ENCODE assay signal across 23 cellular contexts in the genomic region with DNA sequence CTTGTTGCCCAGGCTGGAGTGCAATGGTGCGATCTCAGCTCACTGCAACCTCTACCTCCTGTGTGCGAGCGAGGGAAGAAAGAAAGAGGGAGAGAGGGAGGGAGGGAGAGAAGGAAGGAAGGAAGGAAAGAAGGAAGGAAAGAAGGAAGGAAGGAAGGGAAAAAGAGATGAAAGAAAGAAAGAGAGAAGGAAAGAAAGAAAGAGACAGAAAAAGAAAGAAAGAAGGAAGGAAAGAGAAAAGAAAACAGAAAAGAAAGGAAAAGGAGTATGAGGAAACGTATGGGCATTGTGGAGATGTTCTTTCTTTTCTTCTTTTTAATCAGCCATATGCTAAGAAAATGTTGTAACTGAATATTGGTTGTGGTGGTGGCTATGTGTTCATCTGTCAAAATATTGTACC. TPM values are rescaled to one million over a fixed set of nuclear protein-coding genes. Genes with fewer than 3 reads are reported as not detected.
DNase-seq lines count a peak whose midpoint lies in the region; ATAC-seq, FAIRE-seq and TF ChIP-seq lines count a peak whose summit lies in the region.
"Had no signal": no experiment of that assay in that cellular context is flagged by ENCODE, and none has a peak within 500 bp of the region (broad histone marks: within the 10 kb centered on the region; RNA-seq: fewer than 3 reads in every experiment).

No MANE protein-coding gene starts in this region.

- H3K79me2 ChIP-seq in HepG2 (ENCODE audit: insufficient read depth, low read length) (no peaks in the 10 kb centered on the region), mammary epithelial cell (ENCODE audit: insufficient read depth, low read length) (peaks cover 2% of the 10 kb centered on the region)

- dilution Hi-C loops in mammary epithelial cell (cut with HindIII; ENCODE audit: low sequenced_read_pairs) = loop anchor here (5.0 kb wide), 2 partner anchors 54 to 96 kb away; no protein-coding TSS in a partner anchor

- BruUV-seq in HepG2 (replicated peaks; lab: Mats Ljungman, UMichigan) = no TSS peak
- BruUV-seq in mammary epithelial cell (replicated peaks; lab: Mats Ljungman, UMichigan) = no TSS peak

- 80% methylated on average over 4 of the region's 4 CpGs for WGBS in HepG2 (ENCODE audit: low lambda C conversion rate)
- WGBS in right lobe of liver (ENCODE audit: insufficient coverage, low coverage, low lambda C conversion rate, missing lambda C conversion rate) = 78% methylated on average over 4 of the region's 4 CpGs
- WGBS in transverse colon (ENCODE audit: low coverage in 1 of 2), 2 donors = 51 to 53% methylated on average over 1 to 4 of the region's 4 CpGs
- 95% methylated on average over 4 of the region's 4 CpGs for WGBS in mammary epithelial cell (ENCODE audit: low coverage, missing lambda C conversion rate)
- 79 to 86% methylated on average over 3 to 4 of the region's 4 CpGs for WGBS in endodermal cell (ENCODE audit: insufficient coverage in 1 of 2, insufficient read length in 1 of 2), 2 experiments

- in situ Hi-C loops in HepG2 (cut with HindIII; ENCODE audit: extremely low pct_ligation_motif_present, low pct_unique_long_range_greater_than_20kb) = no loop called here
- in situ Hi-C loops in transverse colon (cut with MboI; ENCODE audit: low pct_ligation_motif_present in 1 of 4, low pct_unique_long_range_greater_than_20kb in 1 of 4, low sequenced_read_pairs in 3 of 4) = no loop called here
- in situ Hi-C loops in mammary epithelial cell (cut with MboI; ENCODE audit: low sequenced_read_pairs in 2 of 2) = no loop called here

- no peaks in the 10 kb centered on the region for H3K9me3 ChIP-seq in HepG2 (ENCODE audit: low read length)
- H3K9me3 ChIP-seq in right lobe of liver = no peaks in the 10 kb centered on the region
- H3K9me3 ChIP-seq in transverse colon = no peaks in the 10 kb centered on the region
- no peaks in the 10 kb centered on the region for H3K9me3 ChIP-seq in mammary epithelial cell (replicated peaks; ENCODE audit: insufficient read depth, low read length)
- no peaks in the 10 kb centered on the region for H3K9me3 ChIP-seq in endodermal cell (ENCODE audit: control insufficient read depth, low read length)
- H3K9me3 ChIP-seq: A549 had no signal

- POLR2A ChIA-PET in HepG2 (lab: Yijun Ruan, JAX) (interaction anchor here (2.2 kb wide), 1 partner anchor 16 kb away, joined by 16 read pairs; a partner anchor contains a TSS), WTC11 (lab: Charles Lee) (interaction anchor here (1.9 kb wide), 1 partner anchor 16 kb away, joined by 9 read pairs; a partner anchor contains a TSS)

- no peak overlapping the region for H3K4me2 ChIP-seq in HepG2 (ENCODE audit: low read depth, low read length)
- no peak overlapping the region for H3K4me2 ChIP-seq in mammary epithelial cell (ENCODE audit: insufficient read depth, low read depth, low read length)
- H3K4me2 ChIP-seq: A549, GM23338 had no signal

- no peak for ATAC-seq in HepG2
- no peak for ATAC-seq in right lobe of liver
- ATAC-seq in WTC11 = no peak
- ATAC-seq in central memory CD8-positive, alpha-beta T cell (replicated peaks; ENCODE audit: extremely low read depth, poor library complexity, severe bottlenecking) = no peak
- ATAC-seq: A549, GM23338, HCT116 had no signal

- H3K4me1 Mint-ChIP-seq in WTC11 (no peaks in the 10 kb centered on the region), endodermal cell (no peaks in the 10 kb centered on the region)
- peaks cover 15% of the 10 kb centered on the region for H3K4me1 Mint-ChIP-seq in central memory CD8-positive, alpha-beta T cell
- H3K4me1 Mint-ChIP-seq: GM23338, H9 had no signal

- TF ChIP-seq POLR2A in HepG2 (IDR thresholded peaks at IDR 0.05; ENCODE audit: insufficient read depth in 1 of 2, low read depth in 2 of 2, low read length in 2 of 2) = no peak
- TF ChIP-seq POLR2A in right lobe of liver (IDR thresholded peaks at IDR 0.05) = no peak
- TF ChIP-seq POLR2A in transverse colon (IDR thresholded peaks at IDR 0.05) = no peak

- no peak overlapping the region for H3K4me3 ChIP-seq in HepG2 (replicated peaks in 1 of 3; ENCODE audit: insufficient read depth in 1 of 3, low read depth in 2 of 3, low read length in 3 of 3)
- H3K4me3 ChIP-seq in right lobe of liver = no peak overlapping the region
- H3K4me3 ChIP-seq in transverse colon = no peak overlapping the region
- H3K4me3 ChIP-seq in mammary epithelial cell (replicated peaks in 1 of 3; ENCODE audit: insufficient read depth in 1 of 3, low read depth in 2 of 3, low read length in 3 of 3) = no peak overlapping the region
- no peak overlapping the region for H3K4me3 ChIP-seq in endodermal cell (ENCODE audit: low read length)
- H3K4me3 ChIP-seq: A549, GM23338 had no signal

- DNase-seq in HepG2 (ENCODE audit: low spot score) (no peak), right lobe of liver (no peak), WTC11 (ENCODE audit: low spot score) (no peak), transverse colon (no peak), OCI-M2 (lab: John Stamatoyannopoulos, UW; ENCODE audit: unreplicated experiment) (no peak), mammary epithelial cell (no peak), endodermal cell (no peak)
- DNase-seq in central memory CD8-positive, alpha-beta T cell (ENCODE audit: low spot score in 2 of 2) = no peak
- DNase-seq: 8988T; ACHN; AML-193; C1 segment of cervical spinal cord; Calu3; CD4-positive, alpha-beta memory T cell; COR-L47; DMS53; DND-41; H9; HFFc6 had no signal

- no peak for TF ChIP-seq RAD21 in HepG2 (CRISPR knock-in tag; IDR thresholded peaks at IDR 0.05)

- no peak overlapping the region for H3K9ac ChIP-seq in HepG2 (ENCODE audit: insufficient read depth, low read depth, low read length)
- no peak overlapping the region for H3K9ac ChIP-seq in mammary epithelial cell (ENCODE audit: insufficient read depth, low read length)
- H3K9ac ChIP-seq in endodermal cell (ENCODE audit: extremely low read depth, low read length, poor library complexity, severe bottlenecking) = no peak overlapping the region

- no peak for FAIRE-seq in HepG2 (lab: Jason Lieb, UNC)
- FAIRE-seq: A549, G401.6 had no signal

- 0 out of 2 replicates have a peak, but pooled peaks cover 6% of the 10 kb centered on the region for H4K20me1 ChIP-seq in HepG2 (ENCODE audit: insufficient read depth, low read length)
- no peaks in the 10 kb centered on the region for H4K20me1 ChIP-seq in mammary epithelial cell (ENCODE audit: insufficient read depth, low read length)

- H3K27me3 Mint-ChIP-seq in WTC11 (ENCODE audit: low read depth) = no peaks in the 10 kb centered on the region
- H3K27me3 Mint-ChIP-seq in central memory CD8-positive, alpha-beta T cell = no peaks in the 10 kb centered on the region
- no peaks in the 10 kb centered on the region for H3K27me3 Mint-ChIP-seq in endodermal cell (ENCODE audit: insufficient read depth)
- H3K27me3 Mint-ChIP-seq: CD4-positive, alpha-beta memory T cell had no signal

- no peak for TF ChIP-seq CTCF in HepG2 (CRISPR knock-in tag; IDR thresholded peaks at IDR 0.05)
- TF ChIP-seq CTCF in right lobe of liver (IDR thresholded peaks at IDR 0.05) = no peak
- TF ChIP-seq CTCF in WTC11 (IDR thresholded peaks at IDR 0.05) = no peak
- TF ChIP-seq CTCF in transverse colon (IDR thresholded peaks at IDR 0.05) = no peak
- TF ChIP-seq CTCF in mammary epithelial cell (conservative IDR thresholded peaks at IDR 0.05 in 1 of 2, IDR thresholded peaks at IDR 0.05 in 1 of 2; ENCODE audit: extremely low read depth in 1 of 2, insufficient read depth in 1 of 2, low read depth in 1 of 2, low read length in 2 of 2) = no peak
- TF ChIP-seq CTCF in endodermal cell (conservative IDR thresholded peaks at IDR 0.05) = no peak

- peaks cover 17% of the 10 kb centered on the region for H3K36me3 Mint-ChIP-seq in WTC11
- H3K36me3 Mint-ChIP-seq in central memory CD8-positive, alpha-beta T cell (ENCODE audit: insufficient read depth) = peaks cover 31% of the 10 kb centered on the region
- H3K36me3 Mint-ChIP-seq in endodermal cell (ENCODE audit: low read depth) = peaks cover 20% of the 10 kb centered on the region

- no peaks in the 10 kb centered on the region for H3K9me3 Mint-ChIP-seq in WTC11
- no peaks in the 10 kb centered on the region for H3K9me3 Mint-ChIP-seq in central memory CD8-positive, alpha-beta T cell
- no peaks in the 10 kb centered on the region for H3K9me3 Mint-ChIP-seq in endodermal cell
- H3K9me3 Mint-ChIP-seq: GM23338, H9, HFFc6 had no signal

- H3K27me3 ChIP-seq in HepG2 (ENCODE audit: control insufficient read depth in 1 of 2, insufficient read depth in 2 of 2, low read length in 2 of 2) = no peaks in the 10 kb centered on the region
- no peaks in the 10 kb centered on the region for H3K27me3 ChIP-seq in right lobe of liver
- H3K27me3 ChIP-seq in transverse colon = no peaks in the 10 kb centered on the region
- no peaks in the 10 kb centered on the region for H3K27me3 ChIP-seq in mammary epithelial cell (ENCODE audit: insufficient read depth, low read length)
- H3K27me3 ChIP-seq in endodermal cell (ENCODE audit: control insufficient read depth, insufficient read depth, low read length, poor library complexity, severe bottlenecking) = no peaks in the 10 kb centered on the region

- H3K4me3 Mint-ChIP-seq in WTC11 (no peak overlapping the region), endodermal cell (no peak overlapping the region)
- H3K4me3 Mint-ChIP-seq in central memory CD8-positive, alpha-beta T cell = no peak overlapping the region
- H3K4me3 Mint-ChIP-seq: CD4-positive, alpha-beta memory T cell; GM23338; H9; HFFc6 had no signal

- H3K27ac ChIP-seq in HepG2 (ENCODE audit: extremely low read length, insufficient read depth, low read length) = no peak overlapping the region
- H3K27ac ChIP-seq in right lobe of liver = no peak overlapping the region
- peak overlapping the region in 3 of 4 donors; percentile 19 to 40 (median 23) for H3K27ac ChIP-seq in transverse colon
- no peak overlapping the region for H3K27ac ChIP-seq in mammary epithelial cell (ENCODE audit: insufficient read depth, low read depth, low read length)
- no peak overlapping the region for H3K27ac ChIP-seq in endodermal cell (ENCODE audit: low read depth, low read length)
- H3K27ac ChIP-seq: A549 had no signal

- H2AFZ ChIP-seq in HepG2 (ENCODE audit: low read length) (no peak overlapping the region), mammary epithelial cell (ENCODE audit: low read depth, low read length) (no peak overlapping the region)
- H2AFZ ChIP-seq: GM23338 had no signal

- intact Hi-C loops in HepG2 (cut with micrococcal nuclease; ENCODE audit: unreplicated experiment) = no loop called here
- intact Hi-C loops in right lobe of liver (cut with DNase I) = no loop called here
- intact Hi-C loops in transverse colon (cut with DNase I; ENCODE audit: low total_unique reads) = no loop called here
- intact Hi-C loops in mammary epithelial cell (cut with micrococcal nuclease) = no loop called here

- H3K27ac Mint-ChIP-seq in WTC11 (no peak overlapping the region), endodermal cell (no peak overlapping the region)
- peak overlapping the region; percentile 53 for H3K27ac Mint-ChIP-seq in central memory CD8-positive, alpha-beta T cell (ENCODE audit: low read depth)
- H3K27ac Mint-ChIP-seq: GM23338, H9, HFFc6 had no signal

- H3K4me1 ChIP-seq in HepG2 (ENCODE audit: insufficient read depth, low read length) (peaks cover 18% of the 10 kb centered on the region), right lobe of liver (no peaks in the 10 kb centered on the region), transverse colon (peaks cover 0 to 6% (median 0%) of the 10 kb centered on the region in 4 donors), mammary epithelial cell (ENCODE audit: insufficient read depth, low read length) (no peaks in the 10 kb centered on the region), endodermal cell (ENCODE audit: control insufficient read depth, insufficient read depth, low read length) (no peaks in the 10 kb centered on the region)
- H3K4me1 ChIP-seq: A549 had no signal

- CTCF ChIA-PET in HepG2 (lab: Yijun Ruan, JAX; ENCODE audit: low intra/inter-chr PET ratio, low total read pairs) (no interaction called here), WTC11 (lab: Charles Lee) (no interaction called here), mammary epithelial cell (lab: Charles Lee; ENCODE audit: low non-redundant PET) (no interaction called here)

- no peak for TF ChIP-seq EP300 in HepG2 (IDR thresholded peaks at IDR 0.05; ENCODE audit: low read depth in 2 of 2, low read length in 2 of 2)
- TF ChIP-seq EP300 in HepG2 (CRISPR knock-in tag; IDR thresholded peaks at IDR 0.05; ENCODE audit: borderline replicate concordance) = no peak
- no peak for TF ChIP-seq EP300 in transverse colon (IDR thresholded peaks at IDR 0.05; ENCODE audit: low read depth)

- H3K36me3 ChIP-seq in HepG2 (replicated peaks in 1 of 2; ENCODE audit: control insufficient read depth in 1 of 2, insufficient read depth in 2 of 2, low read length in 2 of 2) (peaks cover 5 to 18% of the 10 kb centered on the region in 2 experiments), right lobe of liver (peaks cover 3 to 24% (median 16%) of the 10 kb centered on the region in 4 donors), transverse colon (peaks cover 0 to 25% (median 11%) of the 10 kb centered on the region in 4 donors), mammary epithelial cell (ENCODE audit: insufficient read depth, low read length) (peaks cover 17% of the 10 kb centered on the region), endodermal cell (ENCODE audit: control insufficient read depth, insufficient read depth, low read length) (peaks cover 24% of the 10 kb centered on the region)

RNA-seq across cellular contexts. Expression of a gene that starts 16.5 kb away (rescaled TPM):
- 35.2 and 66.6 TPM in 2 replicates for total RNA-seq in HepG2 (2016; rRNA removed; fragmentation: Illumina TruSeq; extraction: Trizol)
- 24.5 and 24.8 TPM in 2 replicates for total RNA-seq in HepG2 (2016; cell fraction: cytosol; rRNA removed; fragmentation: Illumina TruSeq; extraction: Trizol; ENCODE audit: low read depth)
- 38.2 and 62.5 TPM in 2 replicates for total RNA-seq in HepG2 (2016; cell fraction: insoluble cytoplasmic fraction; rRNA removed; fragmentation: Illumina TruSeq; extraction: Trizol)
- 27.1 and 28.3 TPM in 2 replicates for total RNA-seq in HepG2 (2016; cell fraction: membrane; rRNA removed; fragmentation: Illumina TruSeq; extraction: Trizol)
- 117 and 137 TPM in 2 replicates for total RNA-seq in HepG2 (2016; cell fraction: nucleus; rRNA removed; fragmentation: Illumina TruSeq; extraction: Trizol)
- 82.4 and 101 TPM in 2 replicates for polyA plus RNA-seq in HepG2 (2011; rRNA removed)
- 18.7 and 25.0 TPM in 2 replicates for polyA plus RNA-seq in HepG2 (2011; cell fraction: cytosol; rRNA removed)
- 155 and 182 TPM in 2 replicates for polyA plus RNA-seq in HepG2 (2011; cell fraction: nucleus; rRNA removed)
- polyA plus RNA-seq in HepG2 (2012) = 136 and 141 TPM in 2 replicates
- polyA plus RNA-seq in HepG2 (2016; cell fraction: cytosol; fragmentation: Illumina TruSeq; extraction: Trizol; ENCODE audit: low read depth) = 8.7 and 11.4 TPM in 2 replicates
- polyA plus RNA-seq in HepG2 (2016; cell fraction: insoluble cytoplasmic fraction; fragmentation: Illumina TruSeq; extraction: Trizol; ENCODE audit: low read depth) = 24.0 and 27.5 TPM in 2 replicates
- 9.9 and 12.7 TPM in 2 replicates for polyA plus RNA-seq in HepG2 (2016; cell fraction: membrane; fragmentation: Illumina TruSeq; extraction: Trizol; ENCODE audit: low read depth)
- polyA plus RNA-seq in HepG2 (2016; cell fraction: nucleus; fragmentation: Illumina TruSeq; extraction: Trizol; ENCODE audit: insufficient read depth, low read depth) = 168 and 170 TPM in 2 replicates
- polyA minus RNA-seq in HepG2 (2011; rRNA and poly(A)+ RNA removed; ENCODE audit: low replicate concordance) = 12.6 and 13.7 TPM in 2 replicates
- 20.6 and 23.8 TPM in 2 replicates for polyA minus RNA-seq in HepG2 (2011; cell fraction: cytosol; rRNA and poly(A)+ RNA removed)
- polyA minus RNA-seq in HepG2 (2011; cell fraction: nucleus; rRNA and poly(A)+ RNA removed) = 238 and 270 TPM in 2 replicates
- 10 to 100 TPM; 29.9 to 81.5 (median 36.7) TPM for total RNA-seq in right lobe of liver
- total RNA-seq in WTC11 (2021) = 25.5 to 29.5 TPM (median 25.7 TPM) in 3 replicates
- total RNA-seq in transverse colon = 100 to 1,000 TPM; 115 to 231 (median 127) TPM
- 10 to 100 TPM; 55.0 to 55.2 TPM for total RNA-seq in mammary epithelial cell
- polyA plus RNA-seq in mammary epithelial cell = 25.9 TPM
- 23.2 TPM for polyA minus RNA-seq in mammary epithelial cell
- 10 to 100 TPM; 54.9 to 62.8 TPM for total RNA-seq in endodermal cell
- 108 TPM for polyA plus RNA-seq in endodermal cell (2013, experiment 1 of 2)
- 98.1 TPM for polyA plus RNA-seq in endodermal cell (2013, experiment 2 of 2)

RNA-seq across cellular contexts. Expression of a gene that starts 36.2 kb away (rescaled TPM):
- total RNA-seq in HepG2 (2016; rRNA removed; fragmentation: Illumina TruSeq; extraction: Trizol) (384 and 709 TPM in 2 replicates), right lobe of liver (100 to 1,000 TPM; 176 to 239 (median 210) TPM), WTC11 (2021) (191 to 255 TPM (median 208 TPM) in 3 replicates), transverse colon (100 to 1,000 TPM in 2 of 4 donors, 10 to 100 TPM in 2; 17.1 to 167 (median 110) TPM), mammary epithelial cell (100 to 1,000 TPM; 350 to 501 TPM), endodermal cell (100 to 1,000 TPM; 314 to 323 TPM)
- 49.4 and 52.0 TPM in 2 replicates for total RNA-seq in HepG2 (2016; cell fraction: cytosol; rRNA removed; fragmentation: Illumina TruSeq; extraction: Trizol; ENCODE audit: low read depth)
- total RNA-seq in HepG2 (2016; cell fraction: insoluble cytoplasmic fraction; rRNA removed; fragmentation: Illumina TruSeq; extraction: Trizol) = 384 and 712 TPM in 2 replicates
- 128 and 149 TPM in 2 replicates for total RNA-seq in HepG2 (2016; cell fraction: membrane; rRNA removed; fragmentation: Illumina TruSeq; extraction: Trizol)
- 204 and 212 TPM in 2 replicates for total RNA-seq in HepG2 (2016; cell fraction: nucleus; rRNA removed; fragmentation: Illumina TruSeq; extraction: Trizol)
- polyA plus RNA-seq in HepG2 (2011; rRNA removed) (102 and 106 TPM in 2 replicates), mammary epithelial cell (288 TPM)
- polyA plus RNA-seq in HepG2 (2011; cell fraction: cytosol; rRNA removed) = 66.0 and 86.9 TPM in 2 replicates
- 34.9 and 38.3 TPM in 2 replicates for polyA plus RNA-seq in HepG2 (2011; cell fraction: nucleus; rRNA removed)
- 149 and 200 TPM in 2 replicates for polyA plus RNA-seq in HepG2 (2012)
- 39.8 and 47.1 TPM in 2 replicates for polyA plus RNA-seq in HepG2 (2016; cell fraction: cytosol; fragmentation: Illumina TruSeq; extraction: Trizol; ENCODE audit: low read depth)
- polyA plus RNA-seq in HepG2 (2016; cell fraction: insoluble cytoplasmic fraction; fragmentation: Illumina TruSeq; extraction: Trizol; ENCODE audit: low read depth) = 442 and 506 TPM in 2 replicates
- polyA plus RNA-seq in HepG2 (2016; cell fraction: membrane; fragmentation: Illumina TruSeq; extraction: Trizol; ENCODE audit: low read depth) = 90.4 and 101 TPM in 2 replicates
- 131 and 143 TPM in 2 replicates for polyA plus RNA-seq in HepG2 (2016; cell fraction: nucleus; fragmentation: Illumina TruSeq; extraction: Trizol; ENCODE audit: insufficient read depth, low read depth)
- 198 and 668 TPM in 2 replicates for polyA minus RNA-seq in HepG2 (2011; rRNA and poly(A)+ RNA removed; ENCODE audit: low replicate concordance)
- 190 and 223 TPM in 2 replicates for polyA minus RNA-seq in HepG2 (2011; cell fraction: cytosol; rRNA and poly(A)+ RNA removed)
- polyA minus RNA-seq in HepG2 (2011; cell fraction: nucleus; rRNA and poly(A)+ RNA removed) = 207 and 220 TPM in 2 replicates
- 855 TPM for polyA minus RNA-seq in mammary epithelial cell
- 259 TPM for polyA plus RNA-seq in endodermal cell (2013, experiment 1 of 2)
- 257 TPM for polyA plus RNA-seq in endodermal cell (2013, experiment 2 of 2)

RNA-seq across cellular contexts. Expression of a gene that starts 40.9 kb away (rescaled TPM):
- total RNA-seq in HepG2 (2016; rRNA removed; fragmentation: Illumina TruSeq; extraction: Trizol) (98.7 and 126 TPM in 2 replicates), right lobe of liver (10 to 100 TPM; 10.4 to 21.3 (median 16.2) TPM), WTC11 (2021) (39.3 to 51.8 TPM (median 49.9 TPM) in 3 replicates), transverse colon (10 to 100 TPM; 16.8 to 18.4 (median 17.7) TPM), mammary epithelial cell (10 to 100 TPM; 18.5 to 45.1 TPM), endodermal cell (10 to 100 TPM; 51.2 to 60.5 TPM)
- 48.4 and 52.9 TPM in 2 replicates for total RNA-seq in HepG2 (2016; cell fraction: cytosol; rRNA removed; fragmentation: Illumina TruSeq; extraction: Trizol; ENCODE audit: low read depth)
- total RNA-seq in HepG2 (2016; cell fraction: insoluble cytoplasmic fraction; rRNA removed; fragmentation: Illumina TruSeq; extraction: Trizol) = 84.1 and 125 TPM in 2 replicates
- 78.2 and 94.7 TPM in 2 replicates for total RNA-seq in HepG2 (2016; cell fraction: membrane; rRNA removed; fragmentation: Illumina TruSeq; extraction: Trizol)
- 47.6 and 50.4 TPM in 2 replicates for total RNA-seq in HepG2 (2016; cell fraction: nucleus; rRNA removed; fragmentation: Illumina TruSeq; extraction: Trizol)
- polyA plus RNA-seq in HepG2 (2011; rRNA removed) (81.8 and 107 TPM in 2 replicates), mammary epithelial cell (23.0 TPM)
- polyA plus RNA-seq in HepG2 (2011; cell fraction: cytosol; rRNA removed) = 53.4 and 68.3 TPM in 2 replicates
- polyA plus RNA-seq in HepG2 (2011; cell fraction: nucleus; rRNA removed) = 46.2 and 54.3 TPM in 2 replicates
- polyA plus RNA-seq in HepG2 (2012) = 102 and 132 TPM in 2 replicates
- polyA plus RNA-seq in HepG2 (2016; cell fraction: cytosol; fragmentation: Illumina TruSeq; extraction: Trizol; ENCODE audit: low read depth) = 46.7 and 53.3 TPM in 2 replicates
- polyA plus RNA-seq in HepG2 (2016; cell fraction: insoluble cytoplasmic fraction; fragmentation: Illumina TruSeq; extraction: Trizol; ENCODE audit: low read depth) = 143 and 147 TPM in 2 replicates
- polyA plus RNA-seq in HepG2 (2016; cell fraction: membrane; fragmentation: Illumina TruSeq; extraction: Trizol; ENCODE audit: low read depth) = 79.9 and 84.5 TPM in 2 replicates
- polyA plus RNA-seq in HepG2 (2016; cell fraction: nucleus; fragmentation: Illumina TruSeq; extraction: Trizol; ENCODE audit: insufficient read depth, low read depth) = 90.6 and 109 TPM in 2 replicates
- polyA minus RNA-seq in HepG2 (2011; rRNA and poly(A)+ RNA removed; ENCODE audit: low replicate concordance) = 13.9 and 16.0 TPM in 2 replicates
- 25.3 and 29.8 TPM in 2 replicates for polyA minus RNA-seq in HepG2 (2011; cell fraction: cytosol; rRNA and poly(A)+ RNA removed)
- polyA minus RNA-seq in HepG2 (2011; cell fraction: nucleus; rRNA and poly(A)+ RNA removed) = 35.9 and 56.9 TPM in 2 replicates
- 20.4 TPM for polyA minus RNA-seq in mammary epithelial cell
- polyA plus RNA-seq in endodermal cell (2013, experiment 1 of 2) = 68.6 TPM
- 64.6 TPM for polyA plus RNA-seq in endodermal cell (2013, experiment 2 of 2)

RNA-seq across cellular contexts. Expression of a gene that starts 41.2 kb away (rescaled TPM):
- total RNA-seq in HepG2 (2016; rRNA removed; fragmentation: Illumina TruSeq; extraction: Trizol) (67.9 and 98.5 TPM in 2 replicates), right lobe of liver (10 to 100 TPM in 4 of 6 experiments, 1 to 10 TPM in 2; 9.5 to 23.7 (median 11.3) TPM), WTC11 (2021) (49.1 to 51.2 TPM (median 50.6 TPM) in 3 replicates), transverse colon (10 to 100 TPM; 14.5 to 26.6 (median 21.5) TPM), mammary epithelial cell (10 to 100 TPM; 18.0 to 23.2 TPM), endodermal cell (10 to 100 TPM; 48.0 to 59.4 TPM)
- total RNA-seq in HepG2 (2016; cell fraction: cytosol; rRNA removed; fragmentation: Illumina TruSeq; extraction: Trizol; ENCODE audit: low read depth) = 23.3 and 24.5 TPM in 2 replicates
- total RNA-seq in HepG2 (2016; cell fraction: insoluble cytoplasmic fraction; rRNA removed; fragmentation: Illumina TruSeq; extraction: Trizol) = 69.4 and 101 TPM in 2 replicates
- 38.9 and 41.8 TPM in 2 replicates for total RNA-seq in HepG2 (2016; cell fraction: membrane; rRNA removed; fragmentation: Illumina TruSeq; extraction: Trizol)
- total RNA-seq in HepG2 (2016; cell fraction: nucleus; rRNA removed; fragmentation: Illumina TruSeq; extraction: Trizol) = 33.1 and 39.6 TPM in 2 replicates
- polyA plus RNA-seq in HepG2 (2011; rRNA removed) (55.1 and 75.2 TPM in 2 replicates), mammary epithelial cell (42.9 TPM)
- 54.9 and 60.1 TPM in 2 replicates for polyA plus RNA-seq in HepG2 (2011; cell fraction: cytosol; rRNA removed)
- polyA plus RNA-seq in HepG2 (2011; cell fraction: nucleus; rRNA removed) = 40.7 and 44.2 TPM in 2 replicates
- polyA plus RNA-seq in HepG2 (2012) = 21.5 and 30.3 TPM in 2 replicates
- 8.6 and 9.7 TPM in 2 replicates for polyA plus RNA-seq in HepG2 (2016; cell fraction: cytosol; fragmentation: Illumina TruSeq; extraction: Trizol; ENCODE audit: low read depth)
- 84.9 and 85.4 TPM in 2 replicates for polyA plus RNA-seq in HepG2 (2016; cell fraction: insoluble cytoplasmic fraction; fragmentation: Illumina TruSeq; extraction: Trizol; ENCODE audit: low read depth)
- 16.6 and 16.7 TPM in 2 replicates for polyA plus RNA-seq in HepG2 (2016; cell fraction: membrane; fragmentation: Illumina TruSeq; extraction: Trizol; ENCODE audit: low read depth)
- polyA plus RNA-seq in HepG2 (2016; cell fraction: nucleus; fragmentation: Illumina TruSeq; extraction: Trizol; ENCODE audit: insufficient read depth, low read depth) = 50.4 and 53.5 TPM in 2 replicates
- polyA minus RNA-seq in HepG2 (2011; rRNA and poly(A)+ RNA removed; ENCODE audit: low replicate concordance) = 57.1 and 72.0 TPM in 2 replicates
- polyA minus RNA-seq in HepG2 (2011; cell fraction: cytosol; rRNA and poly(A)+ RNA removed) = 24.0 and 28.5 TPM in 2 replicates
- 33.3 and 35.7 TPM in 2 replicates for polyA minus RNA-seq in HepG2 (2011; cell fraction: nucleus; rRNA and poly(A)+ RNA removed)
- polyA minus RNA-seq in mammary epithelial cell = 34.2 TPM
- polyA plus RNA-seq in endodermal cell (2013, experiment 1 of 2) = 56.0 TPM
- 48.4 TPM for polyA plus RNA-seq in endodermal cell (2013, experiment 2 of 2)

Comparison
In these comparisons a context has a peak if more than half of its experiments do, and no peak if none do; other contexts are left out.
1. H3K27ac ChIP-seq: peak in transverse colon (3 of 4); none in HepG2 (single experiment), right lobe of liver (0 of 3), mammary epithelial cell (single experiment) and endodermal cell (single experiment).